35 cellular contexts compared by ENCODE assay signal in genomic region chr4:20895208-20895607, GRCh38.
"Had no signal": no experiment of that assay in that cellular context is flagged by ENCODE, and none has a peak within 500 bp of the region (broad histone marks: within the 10 kb centered on the region; RNA-seq: fewer than 3 reads in every experiment).

No MANE protein-coding gene starts in this region.

- H3K27me3 ChIP-seq: adrenal gland, body of pancreas, brain microvascular endothelial cell, breast epithelium had no signal

- H3K9me3 ChIP-seq: adrenal gland, body of pancreas, breast epithelium had no signal

- H3K4me1 Mint-ChIP-seq: activated B cell treated with CpG ODN at 0.5 μM for 24 hours; activated CD4-positive, alpha-beta T cell treated with anti-CD3 and anti-CD28 coated beads, Interleukin-2, amount 10 ng/mL, durations not matched to agents 24 days and 14 days; activated naive CD8-positive, alpha-beta T cell treated with anti-CD3 and anti-CD28 coated beads for 36 hours; activated T-helper 17 cell treated with anti-CD3 and anti-CD28 coated beads, Interleukin-2, amount 50 U/mL, for 72 hours had no signal

- H3K4me3 ChIP-seq: adrenal gland, body of pancreas, breast epithelium had no signal

- DNase-seq: activated B cell treated with CpG ODN at 0.5 μM for 24 hours; activated CD4-positive, alpha-beta memory T cell treated with anti-CD3 and anti-CD28 coated beads for 36 hours; activated CD4-positive, alpha-beta T cell treated with anti-CD3 and anti-CD28 coated beads for 4 hours; activated CD4-positive, alpha-beta T cell treated with anti-CD3 and anti-CD28 coated beads, Interleukin-2, amount 10 ng/mL, durations not matched to agents 24 days and 14 days; activated CD4-positive, alpha-beta T cell treated with anti-CD3 and anti-CD28 coated beads, Interleukin-2, amount 50 U/mL, for 1 hour; activated CD4-positive, alpha-beta T cell treated with anti-CD3 and anti-CD28 coated beads, Interleukin-2, amount 50 U/mL, for 4 hours; activated CD4-positive, CD25-positive, alpha-beta regulatory T cell treated with anti-CD3 and anti-CD28 coated beads, Interleukin-2, amount 50 U/mL, for 72 hours; activated CD8-positive, alpha-beta memory T cell treated with anti-CD3 and anti-CD28 coated beads, Interleukin-2, amount 50 U/mL, for 4 hours; activated CD8-positive, alpha-beta T cell treated with anti-CD3 and anti-CD28 coated beads for 36 hours; activated effector memory CD4-positive, alpha-beta T cell treated with anti-CD3 and anti-CD28 coated beads, Interleukin-2, amount 50 U/mL, for 16 hours; activated gamma-delta T cell treated with Interleukin-2 at 50 U/mL for 16 hours; activated naive CD4-positive, alpha-beta T cell; activated naive CD4-positive, alpha-beta T cell treated with anti-CD3 and anti-CD28 coated beads for 36 hours; activated naive CD4-positive, alpha-beta T cell treated with anti-CD3 and anti-CD28 coated beads, Interleukin-2, amount 50 U/mL, for 16 hours; activated naive CD8-positive, alpha-beta T cell treated with anti-CD3 and anti-CD28 coated beads for 36 hours; activated T-cell treated with anti-CD3 and anti-CD28 coated beads for 4 hours; activated T-cell treated with anti-CD3 and anti-CD28 coated beads, Interleukin-2, amount 50 U/mL, for 1 hour; activated T-cell treated with anti-CD3 and anti-CD28 coated beads, Interleukin-2, amount 50 U/mL, for 4 hours; activated T-cell treated with anti-CD3 and anti-CD28 coated beads, Interleukin-2, amount 50 U/mL, for 72 hours; adrenal gland; amniotic stem cell; aorta; body of pancreas; brain microvascular endothelial cell; central memory CD4-positive, alpha-beta T cell; T-helper 1 cell; T-helper 2 cell; T-helper 9 cell had no signal

- H3K4me1 ChIP-seq: adrenal gland, body of pancreas, breast epithelium had no signal

- H3K4me3 Mint-ChIP-seq: activated B cell treated with CpG ODN at 0.5 μM for 24 hours; activated CD4-positive, alpha-beta memory T cell treated with anti-CD3 and anti-CD28 coated beads for 36 hours; activated CD4-positive, alpha-beta T cell treated with anti-CD3 and anti-CD28 coated beads, Interleukin-2, amount 10 ng/mL, durations not matched to agents 24 days and 14 days; activated CD8-positive, alpha-beta T cell treated with anti-CD3 and anti-CD28 coated beads for 36 hours; activated naive CD4-positive, alpha-beta T cell treated with anti-CD3 and anti-CD28 coated beads for 36 hours; activated naive CD8-positive, alpha-beta T cell treated with anti-CD3 and anti-CD28 coated beads for 36 hours; activated T-cell treated with anti-CD3 and anti-CD28 coated beads, Interleukin-2, amount 50 U/mL, for 4 hours; activated T-cell treated with anti-CD3 and anti-CD28 coated beads, Interleukin-2, amount 50 U/mL, for 72 hours; activated T-helper 1 cell treated with anti-CD3 and anti-CD28 coated beads, Interleukin-12 subunit alpha, Interleukin-12 subunit beta, Interleukin-2, Interleukin-4 antibody, amounts not matched to agents 30 ng/mL and 10 ng/mL and 1 ng/mL, durations not matched to agents 14 hours and 24 hours and 36 hours; activated T-helper 17 cell treated with anti-CD3 and anti-CD28 coated beads, Interleukin-2, amount 50 U/mL, for 72 hours; T-helper 1 cell treated with Interleukin-12 subunit alpha and Interleukin-12 subunit beta and Interleukin-4 antibody, amounts not matched to agents 30 μg/mL and 1 μg/mL, for 36 hours; T-helper 2 cell treated with Interferon-gamma antibody and Interleukin-4, amounts not matched to agents 5 μg/mL and 100 μg/mL, for 36 hours had no signal

- H3K27me3 Mint-ChIP-seq: activated B cell treated with CpG ODN at 0.5 μM for 24 hours; activated CD4-positive, alpha-beta memory T cell treated with anti-CD3 and anti-CD28 coated beads for 36 hours; activated CD4-positive, alpha-beta T cell treated with anti-CD3 and anti-CD28 coated beads, Interleukin-2, amount 10 ng/mL, durations not matched to agents 24 days and 14 days; activated CD8-positive, alpha-beta T cell treated with anti-CD3 and anti-CD28 coated beads for 36 hours; activated naive CD8-positive, alpha-beta T cell treated with anti-CD3 and anti-CD28 coated beads for 36 hours; activated T-helper 17 cell treated with anti-CD3 and anti-CD28 coated beads, Interleukin-2, amount 50 U/mL, for 72 hours had no signal

- H3K27ac ChIP-seq: adrenal gland, body of pancreas, brain microvascular endothelial cell, breast epithelium, VCaP had no signal

- H3K27ac Mint-ChIP-seq: activated B cell treated with CpG ODN at 0.5 μM for 24 hours; activated CD4-positive, alpha-beta memory T cell treated with anti-CD3 and anti-CD28 coated beads for 36 hours; activated CD4-positive, alpha-beta T cell treated with anti-CD3 and anti-CD28 coated beads, Interleukin-2, amount 10 ng/mL, durations not matched to agents 24 days and 14 days; activated CD8-positive, alpha-beta T cell treated with anti-CD3 and anti-CD28 coated beads for 36 hours; activated naive CD4-positive, alpha-beta T cell treated with anti-CD3 and anti-CD28 coated beads for 36 hours; activated naive CD4-positive, alpha-beta T cell treated with anti-CD3 and anti-CD28 coated beads, Interleukin-2, amount 50 U/mL, for 72 hours; activated naive CD8-positive, alpha-beta T cell treated with anti-CD3 and anti-CD28 coated beads for 36 hours; activated T-cell treated with anti-CD3 and anti-CD28 coated beads, Interleukin-2, amount 50 U/mL, for 72 hours; activated T-helper 1 cell treated with anti-CD3 and anti-CD28 coated beads, Interleukin-12 subunit alpha, Interleukin-12 subunit beta, Interleukin-2, Interleukin-4 antibody, amounts not matched to agents 30 ng/mL and 10 ng/mL and 1 ng/mL, durations not matched to agents 14 hours and 24 hours and 36 hours; activated T-helper 17 cell treated with anti-CD3 and anti-CD28 coated beads, Interleukin-2, amount 50 U/mL, for 72 hours; T-helper 1 cell treated with Interleukin-12 subunit alpha and Interleukin-12 subunit beta and Interleukin-4 antibody, amounts not matched to agents 30 μg/mL and 1 μg/mL, for 36 hours; T-helper 2 cell treated with Interferon-gamma antibody and Interleukin-4, amounts not matched to agents 5 μg/mL and 100 μg/mL, for 36 hours had no signal

- ATAC-seq: activated CD8-positive, alpha-beta T cell treated with anti-CD3 and anti-CD28 coated beads for 36 hours; activated naive CD4-positive, alpha-beta T cell treated with anti-CD3 and anti-CD28 coated beads, Interleukin-2, amount 50 U/mL, for 72 hours; activated T-cell treated with anti-CD3 and anti-CD28 coated beads, Interleukin-2, amount 50 U/mL, for 4 hours; activated T-cell treated with anti-CD3 and anti-CD28 coated beads, Interleukin-2, amount 50 U/mL, for 72 hours; activated T-helper 17 cell treated with anti-CD3 and anti-CD28 coated beads, Interleukin-2, amount 50 U/mL, for 72 hours; body of pancreas had no signal

- H3K9me3 Mint-ChIP-seq: activated B cell treated with CpG ODN at 0.5 μM for 24 hours; activated CD4-positive, alpha-beta memory T cell treated with anti-CD3 and anti-CD28 coated beads for 36 hours; activated CD4-positive, alpha-beta T cell treated with anti-CD3 and anti-CD28 coated beads, Interleukin-2, amount 10 ng/mL, durations not matched to agents 24 days and 14 days; activated CD8-positive, alpha-beta T cell treated with anti-CD3 and anti-CD28 coated beads for 36 hours; activated naive CD4-positive, alpha-beta T cell treated with anti-CD3 and anti-CD28 coated beads for 36 hours; activated naive CD8-positive, alpha-beta T cell treated with anti-CD3 and anti-CD28 coated beads for 36 hours; activated T-cell treated with anti-CD3 and anti-CD28 coated beads, Interleukin-2, amount 50 U/mL, for 4 hours; activated T-helper 17 cell treated with anti-CD3 and anti-CD28 coated beads, Interleukin-2, amount 50 U/mL, for 72 hours; T-helper 1 cell treated with Interleukin-12 subunit alpha and Interleukin-12 subunit beta and Interleukin-4 antibody, amounts not matched to agents 30 μg/mL and 1 μg/mL, for 36 hours; T-helper 2 cell treated with Interferon-gamma antibody and Interleukin-4, amounts not matched to agents 5 μg/mL and 100 μg/mL, for 36 hours had no signal

- H3K36me3 Mint-ChIP-seq: activated CD4-positive, alpha-beta memory T cell treated with anti-CD3 and anti-CD28 coated beads for 36 hours; activated naive CD4-positive, alpha-beta T cell treated with anti-CD3 and anti-CD28 coated beads, Interleukin-2, amount 50 U/mL, for 72 hours; activated naive CD8-positive, alpha-beta T cell treated with anti-CD3 and anti-CD28 coated beads for 36 hours had no signal

- H3K36me3 ChIP-seq: adrenal gland, brain microvascular endothelial cell, breast epithelium had no signal
